ENCODE assay signal across 17 cellular contexts in the genomic region with DNA sequence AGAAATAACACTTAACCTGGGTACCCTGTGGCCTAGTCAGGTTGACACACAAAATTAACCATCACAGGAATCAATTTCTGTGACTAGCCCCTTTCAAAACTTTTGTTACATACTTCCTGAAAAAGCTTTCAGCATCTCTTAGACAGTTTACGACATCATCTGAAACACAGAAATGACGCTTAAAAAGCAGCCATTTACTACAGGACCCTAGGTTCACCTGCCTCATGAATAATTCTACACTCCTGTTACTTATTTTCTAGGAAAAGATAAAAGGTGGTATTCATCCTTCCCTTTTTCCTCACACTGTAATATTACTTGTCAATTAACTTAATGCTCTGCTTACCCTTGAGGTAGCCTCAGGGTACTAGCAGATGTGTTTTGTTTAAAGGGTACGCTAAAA.
"Had no signal": no experiment of that assay in that cellular context is flagged by ENCODE, and none has a peak within 500 bp of the region (broad histone marks: within the 10 kb centered on the region; RNA-seq: fewer than 3 reads in every experiment).

No MANE protein-coding gene starts in this region.

- H3K9me3 ChIP-seq: esophagus squamous epithelium, spleen, stomach, thoracic aorta had no signal

- ATAC-seq: activated CD8-positive, alpha-beta T cell treated with anti-CD3 and anti-CD28 coated beads for 36 hours; activated naive CD4-positive, alpha-beta T cell treated with anti-CD3 and anti-CD28 coated beads, Interleukin-2, amount 50 U/mL, for 72 hours; activated T-cell treated with anti-CD3 and anti-CD28 coated beads, Interleukin-2, amount 50 U/mL, for 4 hours; right cardiac atrium; T-helper 17 cell had no signal

- H3K27ac ChIP-seq: spleen, stomach, thoracic aorta had no signal

- H3K9me3 Mint-ChIP-seq: activated CD8-positive, alpha-beta T cell treated with anti-CD3 and anti-CD28 coated beads for 36 hours; activated T-cell treated with anti-CD3 and anti-CD28 coated beads, Interleukin-2, amount 50 U/mL, for 4 hours had no signal

- DNase-seq: activated CD4-positive, alpha-beta T cell treated with anti-CD3 and anti-CD28 coated beads for 4 hours; activated CD8-positive, alpha-beta T cell treated with anti-CD3 and anti-CD28 coated beads for 36 hours; activated gamma-delta T cell; activated T-cell treated with anti-CD3 and anti-CD28 coated beads, Interleukin-2, amount 50 U/mL, for 4 hours; central memory CD4-positive, alpha-beta T cell; cortex of kidney; effector CD4-positive, alpha-beta T cell; esophagus squamous epithelium; right cardiac atrium; spleen; stimulated activated CD4-positive, alpha-beta T cell treated with anti-CD3 and anti-CD28 coated beads, Interleukin-1b, Interleukin-23, amount 100 ng/mL, for 48 hours; stomach; T-helper 17 cell had no signal

- H3K4me1 ChIP-seq: spleen had no signal

- H3K4me3 Mint-ChIP-seq: activated CD8-positive, alpha-beta T cell treated with anti-CD3 and anti-CD28 coated beads for 36 hours; activated T-cell treated with anti-CD3 and anti-CD28 coated beads, Interleukin-2, amount 50 U/mL, for 4 hours; nephron; T-helper 17 cell had no signal

- H3K36me3 ChIP-seq: esophagus squamous epithelium, spleen, stomach, thoracic aorta had no signal

- H3K4me3 ChIP-seq: esophagus squamous epithelium, spleen, stomach, thoracic aorta had no signal

- H3K4me1 Mint-ChIP-seq: T-helper 17 cell had no signal

- H3K36me3 Mint-ChIP-seq: activated naive CD4-positive, alpha-beta T cell treated with anti-CD3 and anti-CD28 coated beads, Interleukin-2, amount 50 U/mL, for 72 hours had no signal

- H3K27me3 Mint-ChIP-seq: progenitor cell of endocrine pancreas had no signal

- H3K27ac Mint-ChIP-seq: activated CD8-positive, alpha-beta T cell treated with anti-CD3 and anti-CD28 coated beads for 36 hours; activated naive CD4-positive, alpha-beta T cell treated with anti-CD3 and anti-CD28 coated beads, Interleukin-2, amount 50 U/mL, for 72 hours; progenitor cell of endocrine pancreas; T-helper 17 cell had no signal

- H3K27me3 ChIP-seq: esophagus squamous epithelium, stomach had no signal
